Comparison of ENCODE assay signal across 1 cellular context in genomic region chr4:52833941-52834525, GRCh38.
TF ChIP-seq lines count a peak whose summit lies in the region.

No MANE protein-coding gene starts in this region.

TF ChIP-seq in GM23338, 12 proteins besides CTCF, POLR2A, EP300 and RAD21 (continued from another document):
- TF ChIP-seq, protein P1, sequence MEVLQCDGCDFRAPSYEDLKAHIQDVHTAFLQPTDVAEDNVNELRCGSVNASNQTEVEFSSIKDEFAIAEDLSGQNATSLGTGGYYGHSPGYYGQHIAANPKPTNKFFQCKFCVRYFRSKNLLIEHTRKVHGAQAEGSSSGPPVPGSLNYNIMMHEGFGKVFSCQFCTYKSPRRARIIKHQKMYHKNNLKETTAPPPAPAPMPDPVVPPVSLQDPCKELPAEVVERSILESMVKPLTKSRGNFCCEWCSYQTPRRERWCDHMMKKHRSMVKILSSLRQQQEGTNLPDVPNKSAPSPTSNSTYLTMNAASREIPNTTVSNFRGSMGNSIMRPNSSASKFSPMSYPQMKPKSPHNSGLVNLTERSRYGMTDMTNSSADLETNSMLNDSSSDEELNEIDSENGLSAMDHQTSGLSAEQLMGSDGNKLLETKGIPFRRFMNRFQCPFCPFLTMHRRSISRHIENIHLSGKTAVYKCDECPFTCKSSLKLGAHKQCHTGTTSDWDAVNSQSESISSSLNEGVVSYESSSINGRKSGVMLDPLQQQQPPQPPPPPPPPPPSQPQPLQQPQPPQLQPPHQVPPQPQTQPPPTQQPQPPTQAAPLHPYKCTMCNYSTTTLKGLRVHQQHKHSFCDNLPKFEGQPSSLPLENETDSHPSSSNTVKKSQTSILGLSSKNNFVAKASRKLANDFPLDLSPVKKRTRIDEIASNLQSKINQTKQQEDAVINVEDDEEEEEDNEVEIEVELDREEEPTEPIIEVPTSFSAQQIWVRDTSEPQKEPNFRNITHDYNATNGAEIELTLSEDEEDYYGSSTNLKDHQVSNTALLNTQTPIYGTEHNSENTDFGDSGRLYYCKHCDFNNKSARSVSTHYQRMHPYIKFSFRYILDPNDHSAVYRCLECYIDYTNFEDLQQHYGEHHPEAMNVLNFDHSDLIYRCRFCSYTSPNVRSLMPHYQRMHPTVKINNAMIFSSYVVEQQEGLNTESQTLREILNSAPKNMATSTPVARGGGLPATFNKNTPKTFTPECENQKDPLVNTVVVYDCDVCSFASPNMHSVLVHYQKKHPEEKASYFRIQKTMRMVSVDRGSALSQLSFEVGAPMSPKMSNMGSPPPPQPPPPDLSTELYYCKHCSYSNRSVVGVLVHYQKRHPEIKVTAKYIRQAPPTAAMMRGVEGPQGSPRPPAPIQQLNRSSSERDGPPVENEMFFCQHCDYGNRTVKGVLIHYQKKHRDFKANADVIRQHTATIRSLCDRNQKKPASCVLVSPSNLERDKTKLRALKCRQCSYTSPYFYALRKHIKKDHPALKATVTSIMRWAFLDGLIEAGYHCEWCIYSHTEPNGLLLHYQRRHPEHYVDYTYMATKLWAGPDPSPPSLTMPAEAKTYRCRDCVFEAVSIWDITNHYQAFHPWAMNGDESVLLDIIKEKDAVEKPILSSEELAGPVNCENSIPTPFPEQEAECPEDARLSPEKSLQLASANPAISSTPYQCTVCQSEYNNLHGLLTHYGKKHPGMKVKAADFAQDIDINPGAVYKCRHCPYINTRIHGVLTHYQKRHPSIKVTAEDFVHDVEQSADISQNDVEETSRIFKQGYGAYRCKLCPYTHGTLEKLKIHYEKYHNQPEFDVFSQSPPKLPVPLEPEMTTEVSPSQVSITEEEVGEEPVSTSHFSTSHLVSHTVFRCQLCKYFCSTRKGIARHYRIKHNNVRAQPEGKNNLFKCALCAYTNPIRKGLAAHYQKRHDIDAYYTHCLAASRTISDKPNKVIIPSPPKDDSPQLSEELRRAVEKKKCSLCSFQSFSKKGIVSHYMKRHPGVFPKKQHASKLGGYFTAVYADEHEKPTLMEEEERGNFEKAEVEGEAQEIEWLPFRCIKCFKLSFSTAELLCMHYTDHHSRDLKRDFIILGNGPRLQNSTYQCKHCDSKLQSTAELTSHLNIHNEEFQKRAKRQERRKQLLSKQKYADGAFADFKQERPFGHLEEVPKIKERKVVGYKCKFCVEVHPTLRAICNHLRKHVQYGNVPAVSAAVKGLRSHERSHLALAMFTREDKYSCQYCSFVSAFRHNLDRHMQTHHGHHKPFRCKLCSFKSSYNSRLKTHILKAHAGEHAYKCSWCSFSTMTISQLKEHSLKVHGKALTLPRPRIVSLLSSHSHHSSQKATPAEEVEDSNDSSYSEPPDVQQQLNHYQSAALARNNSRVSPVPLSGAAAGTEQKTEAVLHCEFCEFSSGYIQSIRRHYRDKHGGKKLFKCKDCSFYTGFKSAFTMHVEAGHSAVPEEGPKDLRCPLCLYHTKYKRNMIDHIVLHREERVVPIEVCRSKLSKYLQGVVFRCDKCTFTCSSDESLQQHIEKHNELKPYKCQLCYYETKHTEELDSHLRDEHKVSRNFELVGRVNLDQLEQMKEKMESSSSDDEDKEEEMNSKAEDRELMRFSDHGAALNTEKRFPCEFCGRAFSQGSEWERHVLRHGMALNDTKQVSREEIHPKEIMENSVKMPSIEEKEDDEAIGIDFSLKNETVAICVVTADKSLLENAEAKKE (CRISPR knock-in tag; IDR thresholded peaks at IDR 0.05), result no peak
- TF ChIP-seq EZH2 (IDR thresholded peaks at IDR 0.05; ENCODE audit: low read depth, unreplicated experiment) (no peak), STAT1 (IDR thresholded peaks at IDR 0.05; ENCODE audit: unreplicated experiment) (no peak), ZNF331 (CRISPR knock-in tag; IDR thresholded peaks at IDR 0.05; ENCODE audit: low read depth) (no peak), POLR2AphosphoS5 (IDR thresholded peaks at IDR 0.05; ENCODE audit: low read depth) (no peak)
